In the genomic region with DNA sequence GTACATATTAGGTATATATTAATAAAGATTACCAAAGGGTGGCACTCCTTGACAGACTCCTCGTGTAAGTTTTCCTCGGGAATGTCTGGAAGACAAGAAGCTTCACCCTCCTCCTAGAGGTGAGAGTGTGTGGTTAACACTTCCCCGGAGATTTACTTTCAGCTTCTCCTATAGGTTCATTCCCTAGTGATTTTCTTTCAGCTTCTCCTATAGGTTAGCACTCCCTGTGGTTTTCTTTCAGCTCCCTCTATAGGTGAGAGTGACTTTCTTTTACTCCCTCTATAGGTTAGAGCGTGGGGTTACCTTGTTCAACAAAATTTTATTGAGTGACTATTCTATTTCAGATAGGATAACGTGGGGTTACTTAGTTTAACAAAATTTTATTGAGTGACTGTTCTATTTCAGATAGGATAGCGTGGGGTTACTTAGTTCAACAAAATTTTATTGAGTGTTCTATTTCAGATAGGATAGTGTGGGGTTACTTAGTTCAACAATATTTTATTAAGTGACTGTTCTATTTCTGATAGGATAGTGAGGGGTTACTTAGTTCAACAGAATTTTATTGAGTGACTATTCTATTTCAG, we compare ENCODE assay signal across 8 cellular contexts. TPM values are rescaled to one million over a fixed set of nuclear protein-coding genes. Genes with fewer than 3 reads are reported as not detected.
DNase-seq lines count a peak whose midpoint lies in the region; ATAC-seq lines count a peak whose summit lies in the region.

No MANE protein-coding gene starts in this region.

- no peaks in the 10 kb centered on the region for H3K4me1 Mint-ChIP-seq in activated T-cell treated with anti-CD3 and anti-CD28 coated beads, Interleukin-2, amount 50 U/mL, for 72 hours (ENCODE audit: low read depth)

- peaks cover 1 to 2% of the 10 kb centered on the region in 2 donors for H3K36me3 Mint-ChIP-seq in activated T-cell treated with anti-CD3 and anti-CD28 coated beads, Interleukin-2, amount 50 U/mL, for 72 hours (ENCODE audit: insufficient read depth in 2 of 2)

- no peaks in the 10 kb centered on the region for H3K9me3 Mint-ChIP-seq in activated T-cell treated with anti-CD3 and anti-CD28 coated beads, Interleukin-2, amount 50 U/mL, for 72 hours

- DNase-seq in activated T-cell treated with anti-CD3 and anti-CD28 coated beads, Interleukin-2, amount 50 U/mL, for 72 hours, result no peak
- DNase-seq in activated T-cell treated with anti-CD3 and anti-CD28 coated beads, Interleukin-2, amount 50 U/mL, for 48 hours, result no peak
- peak; percentile 65 for DNase-seq in SK-MEL-5 (ENCODE audit: low read depth, low spot score)
- DNase-seq in iPS-NIHi7 (ENCODE audit: extremely low spot score), result peak; percentile 90
- no peak for DNase-seq in NCI-H2107 treated with DMSO at 0.1 percent for 48 hours (lab: John Stamatoyannopoulos, UW; ENCODE audit: unreplicated experiment)

- peaks cover 5% of the 10 kb centered on the region for H3K27me3 Mint-ChIP-seq in activated T-cell treated with anti-CD3 and anti-CD28 coated beads, Interleukin-2, amount 50 U/mL, for 72 hours (ENCODE audit: low read depth)

- in situ Hi-C loops in SK-MEL-5 (cut with HindIII; ENCODE audit: low pct_unique_long_range_greater_than_20kb, low sequenced_read_pairs), result no loop called here

- H3K4me3 Mint-ChIP-seq in activated T-cell treated with anti-CD3 and anti-CD28 coated beads, Interleukin-2, amount 50 U/mL, for 72 hours, result no peak overlapping the region

- H3K27ac Mint-ChIP-seq in activated T-cell treated with anti-CD3 and anti-CD28 coated beads, Interleukin-2, amount 50 U/mL, for 72 hours, result peak overlapping the region; percentile 38

- peak; percentile 77 to 88 for ATAC-seq in activated T-cell treated with anti-CD3 and anti-CD28 coated beads, Interleukin-2, amount 50 U/mL, for 72 hours (replicated peaks in 1 of 2)
- ATAC-seq in HG03378 (IDR thresholded peaks at IDR 0.05; ENCODE audit: unreplicated experiment) (peak; percentile 84), HG03108 (IDR thresholded peaks at IDR 0.05; ENCODE audit: unreplicated experiment) (no peak), HG02884 (IDR thresholded peaks at IDR 0.05; ENCODE audit: unreplicated experiment) (no peak)

RNA-seq across cellular contexts. Expression of gene PABIR2, which starts 32.7 kb away (rescaled TPM):
- total RNA-seq in activated T-cell treated with anti-CD3 and anti-CD28 coated beads, Interleukin-2, amount 50 U/mL, for 72 hours, result 10 to 100 TPM; 44.2 to 45.5 TPM
- 5.9 and 6.0 TPM in 2 replicates for total RNA-seq in SK-MEL-5 (2014; rRNA removed; shearing (Covaris generic))
- 21.3 and 27.1 TPM in 2 replicates for polyA plus RNA-seq in SK-MEL-5 (2015; cell fraction: cytosol; rRNA removed)
- 58.1 and 62.9 TPM in 2 replicates for polyA plus RNA-seq in SK-MEL-5 (2015; cell fraction: nucleus; rRNA removed)

Comparison
In these comparisons a context has a peak if more than half of its experiments do, and no peak if none do; other contexts are left out.
1. ATAC-seq: peak in activated T-cell treated with anti-CD3 and anti-CD28 coated beads, Interleukin-2, amount 50 U/mL, for 72 hours (2 of 2) and HG03378 (single experiment); none in HG03108 (single experiment) and HG02884 (single experiment).
2. DNase-seq: peak in SK-MEL-5 (single experiment) and iPS-NIHi7 (single experiment); none in activated T-cell treated with anti-CD3 and anti-CD28 coated beads, Interleukin-2, amount 50 U/mL, for 72 hours (0 of 2), activated T-cell treated with anti-CD3 and anti-CD28 coated beads, Interleukin-2, amount 50 U/mL, for 48 hours (0 of 2) and NCI-H2107 treated with DMSO at 0.1 percent for 48 hours (single experiment).